9 cellular contexts compared by ENCODE assay signal in genomic region chr2:9782197-9782719, GRCh38.
A peak's percentile ranks its signal among the peaks of the same experiment; 100 is the strongest.
DNase-seq lines count a peak whose midpoint lies in the region; ATAC-seq and TF ChIP-seq lines count a peak whose summit lies in the region.
"Had no signal": no experiment of that assay in that cellular context is flagged by ENCODE, and none has a peak within 500 bp of the region (broad histone marks: within the 10 kb centered on the region; RNA-seq: fewer than 3 reads in every experiment).

No MANE protein-coding gene starts in this region.

- TF ChIP-seq CTCF in Peyer's patch (IDR thresholded peaks at IDR 0.05) (peak in 1 of 6 experiments; percentile 14), neural cell (IDR thresholded peaks at IDR 0.05; ENCODE audit: poor library complexity, severe bottlenecking) (peak; percentile 70), right atrium auricular region (IDR thresholded peaks at IDR 0.05) (no peak)

- H3K4me3 Mint-ChIP-seq in CD4-positive, alpha-beta memory T cell, result peak overlapping the region; percentile 64 to 78 (median 72)
- peak overlapping the region; percentile 24 for H3K4me3 Mint-ChIP-seq in activated naive CD4-positive, alpha-beta T cell treated with anti-CD3 and anti-CD28 coated beads, Interleukin-2, amount 10 ng/mL, durations not matched to agents 7 days and 5 days

- TF ChIP-seq EP300 in neural cell (conservative IDR thresholded peaks at IDR 0.05; ENCODE audit: poor library complexity, severe bottlenecking), result peak; percentile 72

- intact Hi-C loops in CD4-positive, alpha-beta memory T cell (cut with micrococcal nuclease), result loop anchor here (1.0 to 5.0 kb wide), 8 partner anchors 12 to 359 kb away; partner anchors contain the start of genes ADAM17, CPSF3, IAH1 and ITGB1BP1

- no peaks in the 10 kb centered on the region for H3K27me3 ChIP-seq in CD4-positive, alpha-beta memory T cell (ENCODE audit: insufficient read depth, low read length)
- no peaks in the 10 kb centered on the region for H3K27me3 ChIP-seq in Peyer's patch
- no peaks in the 10 kb centered on the region for H3K27me3 ChIP-seq in neural cell (ENCODE audit: insufficient read depth, low read depth, low read length)
- H3K27me3 ChIP-seq in right atrium auricular region, result no peaks in the 10 kb centered on the region

- no peaks in the 10 kb centered on the region for H3K36me3 ChIP-seq in CD4-positive, alpha-beta memory T cell (ENCODE audit: insufficient read depth, low read length)
- H3K36me3 ChIP-seq in Peyer's patch, result no peaks in the 10 kb centered on the region
- H3K36me3 ChIP-seq in neural cell (ENCODE audit: insufficient read depth, low read length), result no peaks in the 10 kb centered on the region
- no peaks in the 10 kb centered on the region for H3K36me3 ChIP-seq in right atrium auricular region
- H3K36me3 ChIP-seq: thoracic aorta had no signal

- CTCF ChIA-PET in CD4-positive, alpha-beta memory T cell (lab: Charles Lee; ENCODE audit: partially characterized antibody), result interaction anchor here (0.6 to 3.3 kb wide), 17 partner anchors 9 to 639 kb away, joined by 3 to 26 read pairs (median 4); partner anchors contain the start of genes ADAM17, TAF1B and YWHAQ
- CTCF ChIA-PET in activated naive CD4-positive, alpha-beta T cell treated with anti-CD3 and anti-CD28 coated beads, Interleukin-2, amount 10 ng/mL, durations not matched to agents 7 days and 5 days (lab: Charles Lee), result interaction anchor here (0.7 to 3.2 kb wide), 7 partner anchors 11 to 265 kb away, joined by 3 to 46 read pairs (median 5); no protein-coding TSS in a partner anchor

- peak overlapping the region; percentile 95 to 100 (median 99) for H3K27ac Mint-ChIP-seq in CD4-positive, alpha-beta memory T cell
- H3K27ac Mint-ChIP-seq in activated naive CD4-positive, alpha-beta T cell treated with anti-CD3 and anti-CD28 coated beads, Interleukin-2, amount 10 ng/mL, durations not matched to agents 7 days and 5 days, result peak overlapping the region; percentile 80

- no peak for TF ChIP-seq POLR2A in Peyer's patch (IDR thresholded peaks at IDR 0.05)

- H3K36me3 Mint-ChIP-seq in CD4-positive, alpha-beta memory T cell, result no peaks in the 10 kb centered on the region
- peaks cover 1% of the 10 kb centered on the region for H3K36me3 Mint-ChIP-seq in activated naive CD4-positive, alpha-beta T cell treated with anti-CD3 and anti-CD28 coated beads, Interleukin-2, amount 10 ng/mL, durations not matched to agents 7 days and 5 days

- peak; percentile 79 for TF ChIP-seq RAD21 in neural cell (conservative IDR thresholded peaks at IDR 0.05)

- H3K4me1 ChIP-seq in CD4-positive, alpha-beta memory T cell (ENCODE audit: insufficient read depth, low read length), result peaks cover 58% of the 10 kb centered on the region
- peaks cover 0 to 34% (median 4%) of the 10 kb centered on the region in 4 donors for H3K4me1 ChIP-seq in Peyer's patch
- H3K4me1 ChIP-seq in right atrium auricular region, result no peaks in the 10 kb centered on the region

- no peaks in the 10 kb centered on the region for H3K79me2 ChIP-seq in neural cell (replicated peaks; ENCODE audit: insufficient read depth, low read length)

- H2AFZ ChIP-seq in neural cell (ENCODE audit: low read depth, low read length), result no peak overlapping the region

- POLR2A ChIA-PET in CD4-positive, alpha-beta memory T cell (lab: Charles Lee; ENCODE audit: partially characterized antibody), result interaction anchor here (0.6 to 4.6 kb wide), 16 partner anchors 11 to 359 kb away, joined by 3 to 37 read pairs (median 6); partner anchors contain the start of genes ADAM17, CPSF3, IAH1 and ITGB1BP1

- peaks cover 38 to 79% (median 60%) of the 10 kb centered on the region in 4 donors for H3K4me1 Mint-ChIP-seq in CD4-positive, alpha-beta memory T cell
- H3K4me1 Mint-ChIP-seq in activated naive CD4-positive, alpha-beta T cell treated with anti-CD3 and anti-CD28 coated beads, Interleukin-2, amount 10 ng/mL, durations not matched to agents 7 days and 5 days, result peaks cover 70% of the 10 kb centered on the region

- peak; percentile 82 to 94 (median 87) for DNase-seq in CD4-positive, alpha-beta memory T cell
- peak; percentile 19 to 85 (median 82) for DNase-seq in Peyer's patch
- peak; percentile 88 for DNase-seq in activated naive CD4-positive, alpha-beta T cell treated with anti-CD3 and anti-CD28 coated beads, Interleukin-2, amount 10 ng/mL, durations not matched to agents 7 days and 5 days
- no peak for DNase-seq in HUDEP-2 (lab: John Stamatoyannopoulos, UW; ENCODE audit: unreplicated experiment in 76 of 76)
- DNase-seq in NCI-H1930 (lab: John Stamatoyannopoulos, UW), result no peak
- DNase-seq in right atrium auricular region (ENCODE audit: low spot score), result no peak

- peak overlapping the region; percentile 28 for H3K4me2 ChIP-seq in neural cell (ENCODE audit: low read length)

- no peaks in the 10 kb centered on the region for H3K9me3 ChIP-seq in CD4-positive, alpha-beta memory T cell (ENCODE audit: control insufficient read depth in 1 of 2, low read length in 2 of 2)
- H3K9me3 ChIP-seq in Peyer's patch, result no peaks in the 10 kb centered on the region
- no peaks in the 10 kb centered on the region for H3K9me3 ChIP-seq in neural cell (ENCODE audit: low read length)
- no peaks in the 10 kb centered on the region for H3K9me3 ChIP-seq in right atrium auricular region
- H3K9me3 ChIP-seq: thoracic aorta had no signal

- H3K9me2 ChIP-seq in neural cell (ENCODE audit: insufficient read depth, low read length), result no peaks in the 10 kb centered on the region

- no peaks in the 10 kb centered on the region for H3K27me3 Mint-ChIP-seq in CD4-positive, alpha-beta memory T cell
- H3K27me3 Mint-ChIP-seq in activated naive CD4-positive, alpha-beta T cell treated with anti-CD3 and anti-CD28 coated beads, Interleukin-2, amount 10 ng/mL, durations not matched to agents 7 days and 5 days, result peaks cover 9% of the 10 kb centered on the region

- peak overlapping the region; percentile 2 to 19 for H3K4me3 ChIP-seq in CD4-positive, alpha-beta memory T cell (ENCODE audit: low read length in 2 of 2)
- no peak overlapping the region for H3K4me3 ChIP-seq in Peyer's patch
- peak overlapping the region; percentile 42 for H3K4me3 ChIP-seq in neural cell (ENCODE audit: low read length)
- H3K4me3 ChIP-seq in right atrium auricular region, result no peak overlapping the region
- H3K4me3 ChIP-seq: thoracic aorta had no signal

- ATAC-seq in GM21786 (IDR thresholded peaks at IDR 0.05; ENCODE audit: unreplicated experiment), result no peak

- H4K20me1 ChIP-seq in neural cell (ENCODE audit: insufficient read depth), result no peaks in the 10 kb centered on the region

- no peaks in the 10 kb centered on the region for H3K9me3 Mint-ChIP-seq in CD4-positive, alpha-beta memory T cell
- H3K9me3 Mint-ChIP-seq in activated naive CD4-positive, alpha-beta T cell treated with anti-CD3 and anti-CD28 coated beads, Interleukin-2, amount 10 ng/mL, durations not matched to agents 7 days and 5 days, result no peaks in the 10 kb centered on the region

- H3K9ac ChIP-seq in neural cell (ENCODE audit: low read length), result peak overlapping the region; percentile 25

- H3K27ac ChIP-seq in CD4-positive, alpha-beta memory T cell (ENCODE audit: low read depth, low read length), result peak overlapping the region; percentile 89
- H3K27ac ChIP-seq in Peyer's patch (peak overlapping the region in 3 of 4 donors; percentile 38 to 77 (median 43)), neural cell (ENCODE audit: low read length) (peak overlapping the region; percentile 61), right atrium auricular region (no peak overlapping the region)
- H3K27ac ChIP-seq: thoracic aorta had no signal

- H3F3A ChIP-seq in neural cell (ENCODE audit: insufficient read depth, low read length, poor library complexity, severe bottlenecking), result no peaks in the 10 kb centered on the region

TF ChIP-seq in neural cell, 6 proteins besides CTCF, POLR2A, EP300 and RAD21:
- TF ChIP-seq POLR2AphosphoS5 (IDR thresholded peaks at IDR 0.05) (peak; percentile 7), TAF1 (IDR thresholded peaks at IDR 0.05; ENCODE audit: low read depth) (no peak), EZH2 (IDR thresholded peaks at IDR 0.05; ENCODE audit: borderline replicate concordance, insufficient read depth, low read length, poor library complexity, severe bottlenecking) (no peak), SMC3 (conservative IDR thresholded peaks at IDR 0.05; ENCODE audit: poor library complexity) (peak; percentile 77), MXI1 (conservative IDR thresholded peaks at IDR 0.05; ENCODE audit: poor library complexity, severe bottlenecking) (peak; percentile 27), REST (IDR thresholded peaks at IDR 0.05; ENCODE audit: borderline replicate concordance) (no peak)

Comparison
In these comparisons a context has a peak if more than half of its experiments do, and no peak if none do; other contexts are left out.
1. DNase-seq: peak in CD4-positive, alpha-beta memory T cell (5 of 5), Peyer's patch (3 of 3) and activated naive CD4-positive, alpha-beta T cell treated with anti-CD3 and anti-CD28 coated beads, Interleukin-2, amount 10 ng/mL, durations not matched to agents 7 days and 5 days (single experiment); none in HUDEP-2 (0 of 76), NCI-H1930 (0 of 2) and right atrium auricular region (single experiment).
2. H3K27ac ChIP-seq: peak in CD4-positive, alpha-beta memory T cell (single experiment), Peyer's patch (3 of 4) and neural cell (single experiment); none in right atrium auricular region (0 of 2).
3. H3K4me3 ChIP-seq: peak in CD4-positive, alpha-beta memory T cell (2 of 2) and neural cell (single experiment); none in Peyer's patch (0 of 4) and right atrium auricular region (0 of 2).